22 cellular contexts compared by ENCODE assay signal in genomic region chr4:158993895-158994294, GRCh38.
"Had no signal": no experiment of that assay in that cellular context is flagged by ENCODE, and none has a peak within 500 bp of the region (broad histone marks: within the 10 kb centered on the region; RNA-seq: fewer than 3 reads in every experiment).

No MANE protein-coding gene starts in this region.

- DNase-seq: activated CD4-positive, alpha-beta T cell treated with anti-CD3 and anti-CD28 coated beads, Interleukin-2, amount 10 ng/mL, durations not matched to agents 7 days and 5 days; activated CD8-positive, alpha-beta memory T cell treated with anti-CD3 and anti-CD28 coated beads, Interleukin-2, amount 50 U/mL, for 4 hours; activated effector memory CD4-positive, alpha-beta T cell treated with Interleukin-2 at 50 U/mL for 16 hours; activated naive CD4-positive, alpha-beta T cell treated with anti-CD3 and anti-CD28 coated beads, Interleukin-2, amount 10 ng/mL, durations not matched to agents 7 days and 5 days; activated T-cell treated with anti-CD3 and anti-CD28 coated beads, Interleukin-2, amount 50 U/mL, for 48 hours; aorta; brain microvascular endothelial cell; colonic mucosa; erythroblast; head of caudate nucleus; left lung; mucosa of descending colon; naive B cell; right cardiac atrium; stimulated activated CD4-positive, alpha-beta T cell treated with anti-CD3 and anti-CD28 coated beads, Interleukin-15, amount 100 ng/mL, for 24 hours; stimulated activated CD4-positive, alpha-beta T cell treated with anti-CD3 and anti-CD28 coated beads, Interleukin-2, amount 100 ng/mL, for 48 hours; stomach; trophoblast cell had no signal

- ATAC-seq: activated CD4-positive, CD25-positive, alpha-beta regulatory T cell treated with anti-CD3 and anti-CD28 coated beads, Interleukin-2, amount 50 U/mL, for 24 hours; left lung; mucosa of descending colon; right cardiac atrium had no signal

- H3K27ac Mint-ChIP-seq: activated CD4-positive, alpha-beta T cell treated with anti-CD3 and anti-CD28 coated beads, Interleukin-2, amount 10 ng/mL, durations not matched to agents 7 days and 5 days; activated naive CD4-positive, alpha-beta T cell treated with anti-CD3 and anti-CD28 coated beads, Interleukin-2, amount 10 ng/mL, durations not matched to agents 7 days and 5 days; naive B cell; neural progenitor cell had no signal

- H3K27me3 Mint-ChIP-seq: activated CD4-positive, alpha-beta T cell treated with anti-CD3 and anti-CD28 coated beads, Interleukin-2, amount 10 ng/mL, durations not matched to agents 7 days and 5 days; central memory CD8-positive, alpha-beta T cell had no signal

- H3K9me3 Mint-ChIP-seq: activated CD4-positive, alpha-beta T cell treated with anti-CD3 and anti-CD28 coated beads, Interleukin-2, amount 10 ng/mL, durations not matched to agents 7 days and 5 days; activated naive CD4-positive, alpha-beta T cell treated with anti-CD3 and anti-CD28 coated beads, Interleukin-2, amount 10 ng/mL, durations not matched to agents 7 days and 5 days had no signal

- H3K36me3 Mint-ChIP-seq: activated naive CD4-positive, alpha-beta T cell treated with anti-CD3 and anti-CD28 coated beads, Interleukin-2, amount 10 ng/mL, durations not matched to agents 7 days and 5 days; naive B cell had no signal

- H3K4me3 Mint-ChIP-seq: activated CD4-positive, alpha-beta T cell treated with anti-CD3 and anti-CD28 coated beads, Interleukin-2, amount 10 ng/mL, durations not matched to agents 7 days and 5 days; activated naive CD4-positive, alpha-beta T cell treated with anti-CD3 and anti-CD28 coated beads, Interleukin-2, amount 10 ng/mL, durations not matched to agents 7 days and 5 days; central memory CD8-positive, alpha-beta T cell; naive B cell; neural progenitor cell had no signal

- FAIRE-seq: frontal cortex had no signal

- H3K4me1 Mint-ChIP-seq: activated CD4-positive, alpha-beta T cell treated with anti-CD3 and anti-CD28 coated beads, Interleukin-2, amount 10 ng/mL, durations not matched to agents 7 days and 5 days; activated naive CD4-positive, alpha-beta T cell treated with anti-CD3 and anti-CD28 coated beads, Interleukin-2, amount 10 ng/mL, durations not matched to agents 7 days and 5 days; central memory CD8-positive, alpha-beta T cell had no signal
